In the genomic region with DNA sequence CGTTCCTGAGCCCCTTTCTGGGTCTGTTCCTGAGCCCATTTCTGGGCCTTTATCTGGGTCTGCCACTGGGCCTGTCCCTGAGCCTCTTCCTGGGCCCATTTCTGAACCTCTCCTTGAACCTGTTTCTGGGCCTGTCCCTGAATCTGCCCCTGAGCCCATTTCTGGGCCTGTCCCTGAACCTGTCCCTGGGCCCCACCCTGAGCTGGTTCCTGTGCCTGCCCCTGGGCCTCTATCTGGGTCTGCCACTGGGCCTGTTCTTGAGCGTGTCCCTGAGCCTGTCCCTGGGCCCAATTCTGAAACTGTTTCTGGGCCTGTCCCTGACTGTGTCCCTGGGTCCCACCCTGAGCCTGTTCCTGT, we compare ENCODE assay signal across 1 cellular context.
TF ChIP-seq lines count a peak whose summit lies in the region.

No MANE protein-coding gene starts in this region.

TF ChIP-seq in HCT116, 20 proteins besides CTCF, POLR2A, EP300 and RAD21 (continued from another document):
- no peak for TF ChIP-seq SRF (IDR thresholded peaks at IDR 0.05; ENCODE audit: low read depth)
- TF ChIP-seq CBX3 (IDR thresholded peaks at IDR 0.05; ENCODE audit: low read depth) = no peak
- TF ChIP-seq ZNF274 (IDR thresholded peaks at IDR 0.05; ENCODE audit: low read depth, low read length) = no peak
